ENCODE assay signal across 2 cellular contexts in genomic region chr2:168185583-168186274, GRCh38.
TF ChIP-seq lines count a peak whose summit lies in the region.

No MANE protein-coding gene starts in this region.

TF ChIP-seq in HEK293, 187 proteins besides CTCF, POLR2A, EP300 and RAD21 (continued from another document):
- TF ChIP-seq, protein P1, sequence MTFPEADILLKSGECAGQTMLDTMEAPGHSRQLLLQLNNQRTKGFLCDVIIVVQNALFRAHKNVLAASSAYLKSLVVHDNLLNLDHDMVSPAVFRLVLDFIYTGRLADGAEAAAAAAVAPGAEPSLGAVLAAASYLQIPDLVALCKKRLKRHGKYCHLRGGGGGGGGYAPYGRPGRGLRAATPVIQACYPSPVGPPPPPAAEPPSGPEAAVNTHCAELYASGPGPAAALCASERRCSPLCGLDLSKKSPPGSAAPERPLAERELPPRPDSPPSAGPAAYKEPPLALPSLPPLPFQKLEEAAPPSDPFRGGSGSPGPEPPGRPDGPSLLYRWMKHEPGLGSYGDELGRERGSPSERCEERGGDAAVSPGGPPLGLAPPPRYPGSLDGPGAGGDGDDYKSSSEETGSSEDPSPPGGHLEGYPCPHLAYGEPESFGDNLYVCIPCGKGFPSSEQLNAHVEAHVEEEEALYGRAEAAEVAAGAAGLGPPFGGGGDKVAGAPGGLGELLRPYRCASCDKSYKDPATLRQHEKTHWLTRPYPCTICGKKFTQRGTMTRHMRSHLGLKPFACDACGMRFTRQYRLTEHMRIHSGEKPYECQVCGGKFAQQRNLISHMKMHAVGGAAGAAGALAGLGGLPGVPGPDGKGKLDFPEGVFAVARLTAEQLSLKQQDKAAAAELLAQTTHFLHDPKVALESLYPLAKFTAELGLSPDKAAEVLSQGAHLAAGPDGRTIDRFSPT (tag by site-specific recombination; IDR thresholded peaks at IDR 0.05) = no peak
- no peak for TF ChIP-seq GLI4 (tag by site-specific recombination; IDR thresholded peaks at IDR 0.05)
- TF ChIP-seq, protein P2, sequence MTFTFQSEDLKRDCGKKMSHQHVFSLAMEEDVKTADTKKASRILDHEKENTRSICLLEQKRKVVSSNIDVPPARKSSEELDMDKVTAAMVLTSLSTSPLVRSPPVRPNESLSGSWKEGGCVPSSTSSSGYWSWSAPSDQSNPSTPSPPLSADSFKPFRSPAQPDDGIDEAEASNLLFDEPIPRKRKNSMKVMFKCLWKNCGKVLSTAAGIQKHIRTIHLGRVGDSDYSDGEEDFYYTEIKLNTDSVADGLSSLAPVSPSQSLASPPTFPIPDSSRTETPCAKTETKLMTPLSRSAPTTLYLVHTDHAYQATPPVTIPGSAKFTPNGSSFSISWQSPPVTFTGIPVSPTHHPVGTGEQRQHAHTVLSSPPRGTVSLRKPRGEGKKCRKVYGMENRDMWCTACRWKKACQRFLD (tag by site-specific recombination; IDR thresholded peaks at IDR 0.05) = no peak
TF ChIP-seq in HEK293: peak in this region for 2.

TF ChIP-seq in HepG2, 621 proteins besides CTCF, POLR2A, EP300 and RAD21 (continued from another document and continues in another):
- TF ChIP-seq RERE (CRISPR knock-in tag; IDR thresholded peaks at IDR 0.05; ENCODE audit: low read depth) (peak; percentile 32; the same call in 1 of the 2 replicates), AKAP8 (CRISPR knock-in tag; IDR thresholded peaks at IDR 0.05) (no peak), ZNF652 (CRISPR knock-in tag; IDR thresholded peaks at IDR 0.05; ENCODE audit: borderline replicate concordance, low read depth) (peak; percentile 36; the same call in 1 of the 2 replicates), FOXJ3 (CRISPR knock-in tag; IDR thresholded peaks at IDR 0.05; ENCODE audit: borderline replicate concordance) (peak; percentile 29; the same call in 1 of the 2 replicates), GFI1 (CRISPR knock-in tag; IDR thresholded peaks at IDR 0.05; ENCODE audit: borderline replicate concordance) (peak; percentile 95), ZNF33A (CRISPR knock-in tag; IDR thresholded peaks at IDR 0.05; ENCODE audit: borderline replicate concordance) (no peak), IRF2 (CRISPR knock-in tag; IDR thresholded peaks at IDR 0.05) (0 out of 2 replicates have a peak, but pooled peaks have one; percentile 15), HNF4A (CRISPR knock-in tag; IDR thresholded peaks at IDR 0.05) (peak; percentile 77), NCOR1 (IDR thresholded peaks at IDR 0.05; ENCODE audit: borderline replicate concordance, low read length) (peak; percentile 85), BCL6 (CRISPR knock-in tag; IDR thresholded peaks at IDR 0.05) (peak; percentile 33; the same call in 1 of the 2 replicates), ZNF563 (CRISPR knock-in tag; IDR thresholded peaks at IDR 0.05) (no peak), TBX3 (IDR thresholded peaks at IDR 0.05; ENCODE audit: borderline replicate concordance) (peak; percentile 71; the same call in 1 of the 2 replicates), ZNF460 (CRISPR knock-in tag; IDR thresholded peaks at IDR 0.05; ENCODE audit: borderline replicate concordance) (no peak), TBX2 (CRISPR knock-in tag; IDR thresholded peaks at IDR 0.05; ENCODE audit: borderline replicate concordance) (peak; percentile 45; the same call in 1 of the 2 replicates), KLF6 (CRISPR knock-in tag; IDR thresholded peaks at IDR 0.05) (0 out of 2 replicates have a peak, but pooled peaks have one; percentile 17), MEF2D (CRISPR knock-in tag; IDR thresholded peaks at IDR 0.05) (peak; percentile 25; the same call in 1 of the 2 replicates), KLF16 (CRISPR knock-in tag; IDR thresholded peaks at IDR 0.05) (peak in 1 of 2 experiments; percentile 22; a peak in 1 of 4 replicates), NR2F2 (IDR thresholded peaks at IDR 0.05; ENCODE audit: borderline replicate concordance, low read depth) (0 out of 2 replicates have a peak, but pooled peaks have one; percentile 34), GTF2F1 (IDR thresholded peaks at IDR 0.05; ENCODE audit: low read length) (no peak), SAP130 (CRISPR knock-in tag; IDR thresholded peaks at IDR 0.05; ENCODE audit: low read depth) (peak; percentile 65), KAT8 (CRISPR knock-in tag; IDR thresholded peaks at IDR 0.05) (peak; percentile 48; the same call in 1 of the 2 replicates), ELF3 (CRISPR knock-in tag; IDR thresholded peaks at IDR 0.05) (peak; percentile 98), GABPA (IDR thresholded peaks at IDR 0.05; ENCODE audit: low read depth, low read length) (no peak), GABPA (CRISPR knock-in tag; IDR thresholded peaks at IDR 0.05; ENCODE audit: low read depth) (peak; percentile 51), ZNF232 (CRISPR knock-in tag; IDR thresholded peaks at IDR 0.05; ENCODE audit: borderline replicate concordance) (peak; percentile 94), TCF7 (IDR thresholded peaks at IDR 0.05; ENCODE audit: low read depth) (peak; percentile 61), MXI1 (IDR thresholded peaks at IDR 0.05; ENCODE audit: borderline replicate concordance, low read depth, low read length) (peak; percentile 14; the same call in 1 of the 3 replicates), RELA (CRISPR knock-in tag; IDR thresholded peaks at IDR 0.05) (no peak), MAZ (IDR thresholded peaks at IDR 0.05; ENCODE audit: borderline replicate concordance, low read depth, low read length) (no peak), MAZ (CRISPR knock-in tag; IDR thresholded peaks at IDR 0.05; ENCODE audit: low read depth) (no peak), TEAD3 (CRISPR knock-in tag; optimal IDR thresholded peaks at IDR 0.05; ENCODE audit: borderline replicate concordance) (peak; percentile 30), ZFP36L1 (CRISPR knock-in tag; IDR thresholded peaks at IDR 0.05) (0 out of 2 replicates have a peak, but pooled peaks have one; percentile 39), PITX1 (CRISPR knock-in tag; IDR thresholded peaks at IDR 0.05) (peak; percentile 25; the same call in 1 of the 2 replicates), ZNF792 (CRISPR knock-in tag; IDR thresholded peaks at IDR 0.05) (0 out of 2 replicates have a peak, but pooled peaks have one; percentile 13), MAFF (IDR thresholded peaks at IDR 0.05; ENCODE audit: low read depth, low read length) (peak; percentile 62), CREM (IDR thresholded peaks at IDR 0.05) (peak; percentile 34; the same call in 1 of the 2 replicates), CREM (CRISPR knock-in tag; IDR thresholded peaks at IDR 0.05) (no peak), POGZ (CRISPR knock-in tag; IDR thresholded peaks at IDR 0.05) (peak; percentile 78), IKZF1 (IDR thresholded peaks at IDR 0.05) (no peak), ZNF543 (CRISPR knock-in tag; IDR thresholded peaks at IDR 0.05) (no peak), FOSL2 (CRISPR knock-in tag; IDR thresholded peaks at IDR 0.05) (peak; percentile 53), CEBPG (CRISPR knock-in tag; IDR thresholded peaks at IDR 0.05) (peak; percentile 59; the same call in 1 of the 2 replicates), ZNF678 (CRISPR knock-in tag; IDR thresholded peaks at IDR 0.05) (no peak), ZBTB20 (CRISPR knock-in tag; IDR thresholded peaks at IDR 0.05; ENCODE audit: borderline replicate concordance, low read depth) (0 out of 2 replicates have a peak, but pooled peaks have one; percentile 44), TSC22D2 (CRISPR knock-in tag; IDR thresholded peaks at IDR 0.05; ENCODE audit: borderline replicate concordance) (no peak), ZNF672 (CRISPR knock-in tag; IDR thresholded peaks at IDR 0.05) (no peak)
- TF ChIP-seq, protein P3, sequence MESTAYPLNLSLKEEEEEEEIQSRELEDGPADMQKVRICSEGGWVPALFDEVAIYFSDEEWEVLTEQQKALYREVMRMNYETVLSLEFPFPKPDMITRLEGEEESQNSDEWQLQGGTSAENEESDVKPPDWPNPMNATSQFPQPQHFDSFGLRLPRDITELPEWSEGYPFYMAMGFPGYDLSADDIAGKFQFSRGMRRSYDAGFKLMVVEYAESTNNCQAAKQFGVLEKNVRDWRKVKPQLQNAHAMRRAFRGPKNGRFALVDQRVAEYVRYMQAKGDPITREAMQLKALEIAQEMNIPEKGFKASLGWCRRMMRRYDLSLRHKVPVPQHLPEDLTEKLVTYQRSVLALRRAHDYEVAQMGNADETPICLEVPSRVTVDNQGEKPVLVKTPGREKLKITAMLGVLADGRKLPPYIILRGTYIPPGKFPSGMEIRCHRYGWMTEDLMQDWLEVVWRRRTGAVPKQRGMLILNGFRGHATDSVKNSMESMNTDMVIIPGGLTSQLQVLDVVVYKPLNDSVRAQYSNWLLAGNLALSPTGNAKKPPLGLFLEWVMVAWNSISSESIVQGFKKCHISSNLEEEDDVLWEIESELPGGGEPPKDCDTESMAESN (CRISPR knock-in tag; conservative IDR thresholded peaks at IDR 0.05) = no peak
- TF ChIP-seq, protein P4, sequence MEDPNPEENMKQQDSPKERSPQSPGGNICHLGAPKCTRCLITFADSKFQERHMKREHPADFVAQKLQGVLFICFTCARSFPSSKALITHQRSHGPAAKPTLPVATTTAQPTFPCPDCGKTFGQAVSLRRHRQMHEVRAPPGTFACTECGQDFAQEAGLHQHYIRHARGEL (CRISPR knock-in tag; IDR thresholded peaks at IDR 0.05) = no peak
- TF ChIP-seq, protein P5, sequence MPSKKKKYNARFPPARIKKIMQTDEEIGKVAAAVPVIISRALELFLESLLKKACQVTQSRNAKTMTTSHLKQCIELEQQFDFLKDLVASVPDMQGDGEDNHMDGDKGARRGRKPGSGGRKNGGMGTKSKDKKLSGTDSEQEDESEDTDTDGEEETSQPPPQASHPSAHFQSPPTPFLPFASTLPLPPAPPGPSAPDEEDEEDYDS (CRISPR knock-in tag; IDR thresholded peaks at IDR 0.05) = peak; percentile 14; the same call in 1 of the 2 replicates
- TF ChIP-seq, protein P6, sequence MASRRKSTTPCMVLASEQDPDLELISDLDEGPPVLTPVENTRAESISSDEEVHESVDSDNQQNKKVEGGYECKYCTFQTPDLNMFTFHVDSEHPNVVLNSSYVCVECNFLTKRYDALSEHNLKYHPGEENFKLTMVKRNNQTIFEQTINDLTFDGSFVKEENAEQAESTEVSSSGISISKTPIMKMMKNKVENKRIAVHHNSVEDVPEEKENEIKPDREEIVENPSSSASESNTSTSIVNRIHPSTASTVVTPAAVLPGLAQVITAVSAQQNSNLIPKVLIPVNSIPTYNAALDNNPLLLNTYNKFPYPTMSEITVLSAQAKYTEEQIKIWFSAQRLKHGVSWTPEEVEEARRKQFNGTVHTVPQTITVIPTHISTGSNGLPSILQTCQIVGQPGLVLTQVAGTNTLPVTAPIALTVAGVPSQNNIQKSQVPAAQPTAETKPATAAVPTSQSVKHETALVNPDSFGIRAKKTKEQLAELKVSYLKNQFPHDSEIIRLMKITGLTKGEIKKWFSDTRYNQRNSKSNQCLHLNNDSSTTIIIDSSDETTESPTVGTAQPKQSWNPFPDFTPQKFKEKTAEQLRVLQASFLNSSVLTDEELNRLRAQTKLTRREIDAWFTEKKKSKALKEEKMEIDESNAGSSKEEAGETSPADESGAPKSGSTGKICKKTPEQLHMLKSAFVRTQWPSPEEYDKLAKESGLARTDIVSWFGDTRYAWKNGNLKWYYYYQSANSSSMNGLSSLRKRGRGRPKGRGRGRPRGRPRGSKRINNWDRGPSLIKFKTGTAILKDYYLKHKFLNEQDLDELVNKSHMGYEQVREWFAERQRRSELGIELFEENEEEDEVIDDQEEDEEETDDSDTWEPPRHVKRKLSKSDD (CRISPR knock-in tag; IDR thresholded peaks at IDR 0.05; ENCODE audit: low read depth) = no peak
- TF ChIP-seq, protein P7, sequence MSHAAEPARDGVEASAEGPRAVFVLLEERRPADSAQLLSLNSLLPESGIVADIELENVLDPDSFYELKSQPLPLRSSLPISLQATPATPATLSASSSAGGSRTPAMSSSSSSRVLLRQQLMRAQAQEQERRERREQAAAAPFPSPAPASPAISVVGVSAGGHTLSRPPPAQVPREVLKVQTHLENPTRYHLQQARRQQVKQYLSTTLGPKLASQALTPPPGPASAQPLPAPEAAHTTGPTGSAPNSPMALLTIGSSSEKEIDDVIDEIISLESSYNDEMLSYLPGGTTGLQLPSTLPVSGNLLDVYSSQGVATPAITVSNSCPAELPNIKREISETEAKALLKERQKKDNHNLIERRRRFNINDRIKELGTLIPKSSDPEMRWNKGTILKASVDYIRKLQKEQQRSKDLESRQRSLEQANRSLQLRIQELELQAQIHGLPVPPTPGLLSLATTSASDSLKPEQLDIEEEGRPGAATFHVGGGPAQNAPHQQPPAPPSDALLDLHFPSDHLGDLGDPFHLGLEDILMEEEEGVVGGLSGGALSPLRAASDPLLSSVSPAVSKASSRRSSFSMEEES (CRISPR knock-in tag; IDR thresholded peaks at IDR 0.05) = peak; percentile 51; the same call in 1 of the 2 replicates
